ENCODE assay signal across 8 cellular contexts in the genomic region with DNA sequence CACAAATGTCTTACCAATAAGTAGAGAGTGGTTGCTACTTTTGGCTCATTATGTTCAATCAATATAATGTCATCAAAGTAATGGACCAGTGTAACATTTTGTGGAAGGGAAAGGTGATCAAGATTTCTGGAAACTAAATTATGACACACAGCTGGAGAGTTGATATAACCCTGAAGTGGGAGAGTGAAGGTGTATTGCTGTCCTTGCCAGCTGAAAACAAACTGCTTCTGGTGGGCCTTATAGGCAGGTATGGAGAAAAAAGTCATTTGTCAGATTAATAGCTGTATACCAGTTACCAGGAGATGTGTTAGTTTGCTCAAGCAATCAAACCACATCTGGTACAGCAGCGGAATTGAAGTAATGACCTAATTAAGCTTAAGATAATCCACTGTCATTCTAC. TPM values are rescaled to one million over a fixed set of nuclear protein-coding genes. Genes with fewer than 3 reads are reported as not detected.
"Had no signal": no experiment of that assay in that cellular context is flagged by ENCODE, and none has a peak within 500 bp of the region (broad histone marks: within the 10 kb centered on the region; RNA-seq: fewer than 3 reads in every experiment).

No MANE protein-coding gene starts in this region.

- DNase-seq: H9, HCEC 1CT, HFFc6, IMR-90, KG1 had no signal

- ATAC-seq: K562 had no signal

- H3K4me3 ChIP-seq: GM23338, K562 had no signal

RNA-seq across cellular contexts. Expression of a gene that starts 17.3 kb away (rescaled TPM):
- total RNA-seq: HT-29, K562 had no signal
- polyA plus RNA-seq: K562 had no signal
